Comparison of ENCODE assay signal across 7 cellular contexts in the genomic region with DNA sequence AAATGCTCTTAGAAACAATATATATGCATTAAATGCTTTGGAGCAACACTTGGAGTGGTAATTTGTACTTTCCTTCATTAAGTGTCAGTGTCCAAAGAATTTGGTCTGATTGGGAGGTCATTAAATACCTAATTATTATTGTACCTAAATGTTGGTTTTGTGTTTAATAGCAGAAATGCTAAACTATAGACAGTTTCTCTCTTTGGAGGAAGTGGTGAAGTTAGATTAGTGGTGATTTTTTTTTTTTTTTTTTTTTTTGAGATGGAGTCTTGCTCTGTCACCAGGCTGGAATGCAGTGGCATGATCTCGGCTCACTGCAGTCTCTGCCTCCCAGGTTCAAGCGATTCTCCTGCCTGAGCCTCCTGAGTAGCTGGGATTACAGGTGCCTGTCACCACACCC. TPM values are rescaled to one million over a fixed set of nuclear protein-coding genes. Genes with fewer than 3 reads are reported as not detected.
"Had no signal": no experiment of that assay in that cellular context is flagged by ENCODE, and none has a peak within 500 bp of the region (broad histone marks: within the 10 kb centered on the region; RNA-seq: fewer than 3 reads in every experiment).

No MANE protein-coding gene starts in this region.

RNA-seq across cellular contexts. Expression of a gene that starts 46.2 kb away (rescaled TPM):
- total RNA-seq: activated CD8-positive, alpha-beta memory T cell treated with anti-CD3 and anti-CD28 coated beads for 36 hours; activated CD8-positive, alpha-beta T cell treated with anti-CD3 and anti-CD28 coated beads for 36 hours; activated naive CD8-positive, alpha-beta T cell treated with anti-CD3 and anti-CD28 coated beads for 36 hours; cardiac septum; M059J; PC-3; Right ventricle myocardium superior had no signal
